Comparison of ENCODE assay signal across 22 cellular contexts in genomic region chrX:139199945-139200344, GRCh38.
"Had no signal": no experiment of that assay in that cellular context is flagged by ENCODE, and none has a peak within 500 bp of the region (broad histone marks: within the 10 kb centered on the region; RNA-seq: fewer than 3 reads in every experiment).

No MANE protein-coding gene starts in this region.

- H3K4me1 ChIP-seq: testis had no signal

- H3K36me3 ChIP-seq: left lung had no signal

- H3K9me3 Mint-ChIP-seq: activated CD4-positive, alpha-beta memory T cell treated with anti-CD3 and anti-CD28 coated beads for 36 hours; activated naive CD8-positive, alpha-beta T cell treated with anti-CD3 and anti-CD28 coated beads, Interleukin-2, amount 10 ng/mL, durations not matched to agents 7 days and 5 days; activated T-helper 1 cell treated with anti-CD3 and anti-CD28 coated beads, Interleukin-12 subunit alpha, Interleukin-12 subunit beta, Interleukin-2, Interleukin-4 antibody, amounts not matched to agents 30 ng/mL and 10 ng/mL and 1 ng/mL, durations not matched to agents 14 hours and 24 hours and 36 hours; effector memory CD8-positive, alpha-beta T cell; mesothelial cell of epicardium; nephron; stimulated activated naive CD8-positive, alpha-beta T cell treated with anti-CD3 and anti-CD28 coated beads, Interleukin-15, amount 100 ng/mL, for 72 hours; type B pancreatic cell; WTC11 had no signal

- H3K9me3 ChIP-seq: left lung, testis had no signal

- H3K27me3 ChIP-seq: testis had no signal

- ATAC-seq: activated CD4-positive, alpha-beta T cell treated with anti-CD3 and anti-CD28 coated beads for 36 hours; effector memory CD8-positive, alpha-beta T cell; left lung; right cardiac atrium; stimulated activated naive CD8-positive, alpha-beta T cell treated with anti-CD3 and anti-CD28 coated beads, Interleukin-15, amount 100 ng/mL, for 72 hours; WTC11 had no signal

- H3K4me3 ChIP-seq: left lung, skin epidermis, testis had no signal

- H3K27ac Mint-ChIP-seq: activated CD4-positive, alpha-beta memory T cell treated with anti-CD3 and anti-CD28 coated beads for 36 hours; activated CD4-positive, alpha-beta T cell treated with anti-CD3 and anti-CD28 coated beads for 36 hours; activated naive CD8-positive, alpha-beta T cell treated with anti-CD3 and anti-CD28 coated beads, Interleukin-2, amount 10 ng/mL, durations not matched to agents 7 days and 5 days; activated T-helper 1 cell treated with anti-CD3 and anti-CD28 coated beads, Interleukin-12 subunit alpha, Interleukin-12 subunit beta, Interleukin-2, Interleukin-4 antibody, amounts not matched to agents 30 ng/mL and 10 ng/mL and 1 ng/mL, durations not matched to agents 14 hours and 24 hours and 36 hours; effector memory CD8-positive, alpha-beta T cell; mesothelial cell of epicardium; nephron; stimulated activated naive CD8-positive, alpha-beta T cell treated with anti-CD3 and anti-CD28 coated beads, Interleukin-15, amount 100 ng/mL, for 72 hours; WTC11 had no signal

- DNase-seq: activated CD4-positive, alpha-beta memory T cell treated with anti-CD3 and anti-CD28 coated beads for 36 hours; activated CD4-positive, alpha-beta T cell treated with anti-CD3 and anti-CD28 coated beads for 36 hours; activated gamma-delta T cell treated with Interleukin-2 at 50 U/mL for 16 hours; activated naive CD8-positive, alpha-beta T cell treated with anti-CD3 and anti-CD28 coated beads, Interleukin-2, amount 10 ng/mL, durations not matched to agents 7 days and 5 days; activated T-cell treated with anti-CD3 and anti-CD28 coated beads for 4 hours; amygdala; dermis blood vessel endothelial cell; effector memory CD8-positive, alpha-beta T cell; foreskin melanocyte; left lung; occipital lobe; posterior cingulate gyrus; right cardiac atrium; stimulated activated CD4-positive, alpha-beta T cell treated with anti-CD3 and anti-CD28 coated beads, Interleukin-4, amount 100 ng/mL, for 1 hour; stimulated activated naive CD8-positive, alpha-beta T cell treated with anti-CD3 and anti-CD28 coated beads, Interleukin-15, amount 100 ng/mL, for 72 hours; testis had no signal

- H3K27ac ChIP-seq: left lung, skin epidermis, testis had no signal

- H3K4me3 Mint-ChIP-seq: activated CD4-positive, alpha-beta memory T cell treated with anti-CD3 and anti-CD28 coated beads for 36 hours; activated CD4-positive, alpha-beta T cell treated with anti-CD3 and anti-CD28 coated beads for 36 hours; activated naive CD8-positive, alpha-beta T cell treated with anti-CD3 and anti-CD28 coated beads, Interleukin-2, amount 10 ng/mL, durations not matched to agents 7 days and 5 days; activated T-helper 1 cell treated with anti-CD3 and anti-CD28 coated beads, Interleukin-12 subunit alpha, Interleukin-12 subunit beta, Interleukin-2, Interleukin-4 antibody, amounts not matched to agents 30 ng/mL and 10 ng/mL and 1 ng/mL, durations not matched to agents 14 hours and 24 hours and 36 hours; effector memory CD8-positive, alpha-beta T cell; mesothelial cell of epicardium; stimulated activated naive CD8-positive, alpha-beta T cell treated with anti-CD3 and anti-CD28 coated beads, Interleukin-15, amount 100 ng/mL, for 72 hours; WTC11 had no signal

- H3K36me3 Mint-ChIP-seq: activated CD4-positive, alpha-beta memory T cell treated with anti-CD3 and anti-CD28 coated beads for 36 hours; activated naive CD8-positive, alpha-beta T cell treated with anti-CD3 and anti-CD28 coated beads, Interleukin-2, amount 10 ng/mL, durations not matched to agents 7 days and 5 days; mesothelial cell of epicardium; type B pancreatic cell; WTC11 had no signal

- H3K4me1 Mint-ChIP-seq: activated naive CD8-positive, alpha-beta T cell treated with anti-CD3 and anti-CD28 coated beads, Interleukin-2, amount 10 ng/mL, durations not matched to agents 7 days and 5 days had no signal
